ENCODE assay signal across 8 cellular contexts in genomic region chr4:143559757-143560147, GRCh38. TPM values are rescaled to one million over a fixed set of nuclear protein-coding genes. Genes with fewer than 3 reads are reported as not detected.
DNase-seq lines count a peak whose midpoint lies in the region; ATAC-seq and TF ChIP-seq lines count a peak whose summit lies in the region.

No MANE protein-coding gene starts in this region.

- H3K27me3 Mint-ChIP-seq in activated CD4-positive, alpha-beta memory T cell treated with anti-CD3 and anti-CD28 coated beads for 36 hours: no peaks in the 10 kb centered on the region
- no peaks in the 10 kb centered on the region for H3K27me3 Mint-ChIP-seq in glutamatergic neuron (ENCODE audit: unreplicated experiment)

- intact Hi-C loops in activated CD4-positive, alpha-beta memory T cell treated with anti-CD3 and anti-CD28 coated beads for 36 hours (cut with micrococcal nuclease): loop anchor here (1.0 to 5.0 kb wide), 6 partner anchors 46 to 583 kb away; partner anchors contain the start of gene SMARCA5

- POLR2A ChIA-PET in activated CD4-positive, alpha-beta memory T cell treated with anti-CD3 and anti-CD28 coated beads for 36 hours (lab: Charles Lee): interaction anchor here (1.2 kb wide), 1 partner anchor 46 kb away, joined by 3 read pairs; the partner anchor contains the start of gene SMARCA5

- TF ChIP-seq CTCF in glutamatergic neuron (IDR thresholded peaks at IDR 0.05; ENCODE audit: partially characterized antibody, unreplicated experiment): no peak

- H3K4me3 Mint-ChIP-seq in activated CD4-positive, alpha-beta memory T cell treated with anti-CD3 and anti-CD28 coated beads for 36 hours: peak overlapping the region; percentile 83
- peak overlapping the region; percentile 91 for H3K4me3 Mint-ChIP-seq in glutamatergic neuron (ENCODE audit: unreplicated experiment)

- H3K9me3 Mint-ChIP-seq in activated CD4-positive, alpha-beta memory T cell treated with anti-CD3 and anti-CD28 coated beads for 36 hours: no peaks in the 10 kb centered on the region
- H3K9me3 Mint-ChIP-seq in glutamatergic neuron (ENCODE audit: unreplicated experiment): peaks cover 1% of the 10 kb centered on the region

- CTCF ChIA-PET in activated CD4-positive, alpha-beta memory T cell treated with anti-CD3 and anti-CD28 coated beads for 36 hours (lab: Charles Lee): interaction anchor here (1.5 to 2.5 kb wide), 2 partner anchors 9 to 13 kb away, joined by 6 to 13 read pairs; no protein-coding TSS in a partner anchor

- ATAC-seq in HG03025 (IDR thresholded peaks at IDR 0.05; ENCODE audit: low FRiP score, unreplicated experiment): peak; percentile 20
- ATAC-seq in HG02970 (IDR thresholded peaks at IDR 0.05; ENCODE audit: low FRiP score, unreplicated experiment): no peak

- H3K36me3 Mint-ChIP-seq in activated CD4-positive, alpha-beta memory T cell treated with anti-CD3 and anti-CD28 coated beads for 36 hours: peaks cover 4% of the 10 kb centered on the region
- no peaks in the 10 kb centered on the region for H3K36me3 Mint-ChIP-seq in glutamatergic neuron (ENCODE audit: unreplicated experiment)

- peaks cover 26% of the 10 kb centered on the region for H3K4me1 Mint-ChIP-seq in activated CD4-positive, alpha-beta memory T cell treated with anti-CD3 and anti-CD28 coated beads for 36 hours (ENCODE audit: low read depth)
- peaks cover 3% of the 10 kb centered on the region for H3K4me1 Mint-ChIP-seq in glutamatergic neuron (ENCODE audit: low read depth, unreplicated experiment)

- DNase-seq in DMS153 treated with DMSO at 0.1 percent for 48 hours (lab: John Stamatoyannopoulos, UW; ENCODE audit: unreplicated experiment) (peak; percentile 2), glutamatergic neuron (no peak), DMS79 treated with DMSO at 0.1 percent for 48 hours (lab: John Stamatoyannopoulos, UW) (no peak), DMS 273 (lab: John Stamatoyannopoulos, UW; ENCODE audit: unreplicated experiment) (no peak)
- peak; percentile 45 for DNase-seq in activated CD4-positive, alpha-beta memory T cell treated with anti-CD3 and anti-CD28 coated beads for 36 hours
- DNase-seq in stimulated activated CD4-positive, alpha-beta T cell treated with anti-CD3 and anti-CD28 coated beads, Interleukin-1b, Interleukin-23, amount 100 ng/mL, for 48 hours: peak; percentile 49

- no peak overlapping the region for H3K27ac Mint-ChIP-seq in activated CD4-positive, alpha-beta memory T cell treated with anti-CD3 and anti-CD28 coated beads for 36 hours
- no peak overlapping the region for H3K27ac Mint-ChIP-seq in glutamatergic neuron (ENCODE audit: unreplicated experiment)

RNA-seq across cellular contexts. Expression of gene SMARCA5, which starts 46.2 kb away (rescaled TPM):
- 10 to 100 TPM; 67.0 to 69.3 TPM for total RNA-seq in activated CD4-positive, alpha-beta memory T cell treated with anti-CD3 and anti-CD28 coated beads for 36 hours
- total RNA-seq in glutamatergic neuron (ENCODE audit: unreplicated experiment): 107 TPM

Comparison
In these comparisons a context has a peak if more than half of its experiments do, and no peak if none do; other contexts are left out.
1. DNase-seq: peak in DMS153 treated with DMSO at 0.1 percent for 48 hours (single experiment), activated CD4-positive, alpha-beta memory T cell treated with anti-CD3 and anti-CD28 coated beads for 36 hours (single experiment) and stimulated activated CD4-positive, alpha-beta T cell treated with anti-CD3 and anti-CD28 coated beads, Interleukin-1b, Interleukin-23, amount 100 ng/mL, for 48 hours (single experiment); none in glutamatergic neuron (single experiment), DMS79 treated with DMSO at 0.1 percent for 48 hours (single experiment) and DMS 273 (single experiment).